In the genomic region with DNA sequence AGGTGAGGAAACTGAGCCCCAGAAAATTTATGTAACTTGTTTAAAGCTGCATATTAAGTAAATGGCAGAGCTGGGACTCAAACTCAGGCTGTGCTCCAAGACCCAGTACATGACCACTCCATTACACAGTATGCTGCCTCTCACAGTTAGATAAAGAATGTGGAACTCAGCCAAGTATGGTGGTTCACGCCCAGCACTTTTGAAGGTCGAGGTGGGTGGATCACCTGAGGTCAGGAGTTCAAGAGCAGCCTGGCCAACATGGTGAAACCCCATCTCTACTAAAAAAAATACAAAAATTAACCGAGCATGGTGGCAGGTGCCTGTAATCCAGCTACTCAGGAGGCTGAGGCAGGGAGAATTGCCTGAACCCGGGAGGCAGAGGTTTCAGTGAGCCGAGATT, we compare ENCODE assay signal across 13 cellular contexts. TPM values are rescaled to one million over a fixed set of nuclear protein-coding genes. Genes with fewer than 3 reads are reported as not detected.
DNase-seq lines count a peak whose midpoint lies in the region; ATAC-seq and TF ChIP-seq lines count a peak whose summit lies in the region.
"Not testable (repeated sequence)": the region's sequence is repeated elsewhere in the genome, so short reads cannot be mapped to it uniquely, and the experiment has no call there.
"Had no signal": no experiment of that assay in that cellular context is flagged by ENCODE, and none has a peak within 500 bp of the region (broad histone marks: within the 10 kb centered on the region; RNA-seq: fewer than 3 reads in every experiment).

No MANE protein-coding gene starts in this region.

- H3K27me3 ChIP-seq in breast epithelium; lower lobe of right lung (ENCODE audit: low read depth); prostate gland (replicated peaks; ENCODE audit: insufficient read depth); upper lobe of left lung: not testable (repeated sequence)

- H3K27ac ChIP-seq in 22Rv1 (peak overlapping the region; percentile 86), breast epithelium (peak overlapping the region in 1 of 2 donors; percentile 64), lower lobe of right lung (peak overlapping the region; percentile 85), prostate gland (peak overlapping the region; percentile 92 to 94), upper lobe of left lung (peak overlapping the region in 2 of 4 donors; percentile 77 to 91)

- WGBS in prostate gland, result 86% methylated on average over 5 of the region's 5 CpGs
- WGBS in upper lobe of left lung, 2 donors, result 52 to 69% methylated on average over 5 of the region's 5 CpGs

- TF ChIP-seq CTCF in 22Rv1 (IDR thresholded peaks at IDR 0.05); breast epithelium (IDR thresholded peaks at IDR 0.05); lower lobe of right lung (IDR thresholded peaks at IDR 0.05); prostate gland (IDR thresholded peaks at IDR 0.05); upper lobe of left lung (IDR thresholded peaks at IDR 0.05): not testable (repeated sequence)

- not testable (repeated sequence) for TF ChIP-seq EP300 in upper lobe of left lung (IDR thresholded peaks at IDR 0.05)

- H3K4me3 ChIP-seq in breast epithelium (peak overlapping the region in 2 of 3 donors; percentile 40 to 45), lower lobe of right lung (peak overlapping the region; percentile 43), prostate gland (peak overlapping the region; percentile 4 to 40), upper lobe of left lung (peak overlapping the region in 3 of 4 donors; percentile 22 to 45 (median 41))

- ATAC-seq in left lobe of liver (peak; percentile 30), lower lobe of right lung (peak; percentile 31 to 33), upper lobe of left lung (ENCODE audit: low FRiP score in 2 of 2) (peak in 1 of 2 donors; percentile 33)

- intact Hi-C loops in breast epithelium (cut with DNase I; ENCODE audit: low total_unique reads); lower lobe of right lung (cut with DNase I); prostate gland (cut with DNase I): not testable (repeated sequence)

- not testable (repeated sequence) for H3K4me1 ChIP-seq in breast epithelium; lower lobe of right lung; prostate gland (replicated peaks); upper lobe of left lung

- TF ChIP-seq POLR2A in breast epithelium (IDR thresholded peaks at IDR 0.05); prostate gland (IDR thresholded peaks at IDR 0.05); upper lobe of left lung (IDR thresholded peaks at IDR 0.05): not testable (repeated sequence)

- H3K36me3 ChIP-seq in breast epithelium, lower lobe of right lung, prostate gland, upper lobe of left lung: not testable (repeated sequence)

- H3K9me3 ChIP-seq in breast epithelium, lower lobe of right lung, prostate gland, upper lobe of left lung: not testable (repeated sequence)

- DNase-seq in NCI-H2029 treated with DMSO at 0.1 percent for 48 hours (lab: John Stamatoyannopoulos, UW), result peak; percentile 57
- peak; percentile 84 for DNase-seq in RPMI8226
- not testable (repeated sequence) for DNase-seq in breast epithelium (ENCODE audit: low spot score in 2 of 2); lower lobe of right lung; prostate gland (ENCODE audit: low spot score)
- peak; percentile 71 for DNase-seq in left lobe of liver (ENCODE audit: low spot score)
- peak in 1 of 2 donors; percentile 45 for DNase-seq in upper lobe of left lung

RNA-seq across cellular contexts. Expression of a gene that starts 2.3 kb away (rescaled TPM):
- total RNA-seq in breast epithelium (10 to 100 TPM in 1 of 3 donors, 1 to 10 TPM in 1, not detected in 1; 7.9 to 10.2 TPM), left lobe of liver (3.0 TPM), lower lobe of right lung (26.1 TPM), prostate gland (10 to 100 TPM in 1 of 2 donors, 1 to 10 TPM in 1; 9.0 to 32.6 TPM), upper lobe of left lung (10 to 100 TPM in 5 of 6 donors, 1 to 10 TPM in 1; 6.3 to 26.3 (median 15.9) TPM)
- total RNA-seq: HFFc6, HT1080, LHCN-M2, Right ventricle myocardium inferior, SJCRH30 had no signal

RNA-seq across cellular contexts. Expression of a gene that starts 50.7 kb away (rescaled TPM):
- total RNA-seq in breast epithelium (100 to 1,000 TPM in 2 of 3 donors, 10 to 100 TPM in 1; 96.7 to 196 (median 145) TPM), left lobe of liver (111 TPM), lower lobe of right lung (170 TPM), prostate gland (100 to 1,000 TPM in 1 of 2 donors, 10 to 100 TPM in 1; 56.9 to 164 TPM), upper lobe of left lung (100 to 1,000 TPM in 4 of 6 donors, 10 to 100 TPM in 2; 27.2 to 179 (median 165) TPM)
